7 cellular contexts compared by ENCODE assay signal in genomic region chr11:22828373-22828772, GRCh38. TPM values are rescaled to one million over a fixed set of nuclear protein-coding genes. Genes with fewer than 3 reads are reported as not detected.
DNase-seq lines count a peak whose midpoint lies in the region; ATAC-seq, FAIRE-seq and TF ChIP-seq lines count a peak whose summit lies in the region.

No MANE protein-coding gene starts in this region.

- in situ Hi-C loops in brain microvascular endothelial cell (cut with HindIII; ENCODE audit: low pct_ligation_motif_present, low sequenced_read_pairs), result no loop called here

- H3K36me3 ChIP-seq in brain microvascular endothelial cell (replicated peaks) (peaks cover 2% of the 10 kb centered on the region), neuronal stem cell (replicated peaks in 1 of 2; ENCODE audit: control insufficient read depth in 2 of 2, insufficient read depth in 2 of 2, low read length in 2 of 2) (peaks cover 0 to 39% of the 10 kb centered on the region in 2 donors), pancreas (peaks cover 0 to 4% (median 0%) of the 10 kb centered on the region in 3 donors)

- no peak overlapping the region for H2BK15ac ChIP-seq in neuronal stem cell (ENCODE audit: low read length)

- no peak for ATAC-seq in GM21576 (IDR thresholded peaks at IDR 0.05; ENCODE audit: unreplicated experiment)
- ATAC-seq in HG03432 (IDR thresholded peaks at IDR 0.05; ENCODE audit: unreplicated experiment), result no peak
- no peak for ATAC-seq in pancreas

- TF ChIP-seq CTCF in brain microvascular endothelial cell (IDR thresholded peaks at IDR 0.05; ENCODE audit: low read depth, low read length, missing control alignments), result no peak
- no peak for TF ChIP-seq CTCF in pancreas (IDR thresholded peaks at IDR 0.05)

- no peaks in the 10 kb centered on the region for H3K27me3 ChIP-seq in brain microvascular endothelial cell (replicated peaks)
- no peaks in the 10 kb centered on the region for H3K27me3 ChIP-seq in neuronal stem cell (ENCODE audit: control insufficient read depth in 3 of 3, insufficient read depth in 3 of 3, low read depth in 1 of 3, low read length in 3 of 3)
- H3K27me3 ChIP-seq in pancreas, result no peaks in the 10 kb centered on the region

- no peak overlapping the region for H3K18ac ChIP-seq in neuronal stem cell (ENCODE audit: low read length)

- H3K4me1 ChIP-seq in neuronal stem cell (ENCODE audit: control insufficient read depth in 2 of 2, insufficient read depth in 1 of 2, low read depth in 1 of 2, low read length in 2 of 2), result peaks cover 2 to 11% of the 10 kb centered on the region in 2 donors
- H3K4me1 ChIP-seq in pancreas, result peaks cover 0 to 11% (median 0%) of the 10 kb centered on the region in 3 donors

- H3K9ac ChIP-seq in neuronal stem cell (ENCODE audit: low read depth, low read length, poor library complexity), result no peak overlapping the region

- H4K8ac ChIP-seq in neuronal stem cell (ENCODE audit: low read depth, low read length), result no peak overlapping the region

- H3K27ac ChIP-seq in brain microvascular endothelial cell (no peak overlapping the region), neuronal stem cell (replicated peaks; ENCODE audit: low read length) (no peak overlapping the region), pancreas (no peak overlapping the region)

- peak overlapping the region; percentile 99 for H2AFZ ChIP-seq in neuronal stem cell (ENCODE audit: low read length)

- peak overlapping the region; percentile 2 for H3K4me2 ChIP-seq in neuronal stem cell (ENCODE audit: insufficient read depth, low read length, poor library complexity, severe bottlenecking)

- H2BK12ac ChIP-seq in neuronal stem cell (ENCODE audit: low read length), result no peak overlapping the region

- no CpG with 5 or more reads among the region's 6 CpGs for WGBS in neuronal stem cell (ENCODE audit: extremely low coverage in 2 of 2, insufficient read length in 2 of 2, insufficient replicate concordance in 1 of 2), 2 donors
- 30 to 43% methylated on average over 6 of the region's 6 CpGs for WGBS in pancreas, 2 donors

- no peak overlapping the region for H2AK5ac ChIP-seq in neuronal stem cell (ENCODE audit: low read depth, low read length)

- H3K4me3 ChIP-seq in brain microvascular endothelial cell (ENCODE audit: low read depth, low read length) (peak overlapping the region; percentile 93), neuronal stem cell (ENCODE audit: low read length in 2 of 2) (peak overlapping the region in 1 of 2 donors; percentile 86), pancreas (peak overlapping the region in 1 of 4 donors; percentile 77)

- no peak overlapping the region for H3K14ac ChIP-seq in neuronal stem cell (ENCODE audit: low read length)

- H4K91ac ChIP-seq in neuronal stem cell (ENCODE audit: low read depth, low read length, poor library complexity), result no peak overlapping the region

- no peak for DNase-seq in H54 (ENCODE audit: insufficient read length, low spot score)
- peak; percentile 59 for DNase-seq in NCI-H526 treated with DMSO at 0.1 percent for 48 hours (lab: John Stamatoyannopoulos, UW)
- no peak for DNase-seq in brain microvascular endothelial cell
- DNase-seq in neuronal stem cell (ENCODE audit: low spot score), result no peak
- no peak for DNase-seq in pancreas

- TF ChIP-seq POLR2A in H54 (IDR thresholded peaks at IDR 0.05; ENCODE audit: low read depth, low read length), result no peak

- no peak overlapping the region for H3K4ac ChIP-seq in neuronal stem cell (ENCODE audit: low read length)

- H3K23ac ChIP-seq in neuronal stem cell (ENCODE audit: low read depth, low read length, poor library complexity), result no peak overlapping the region

- H2BK120ac ChIP-seq in neuronal stem cell (ENCODE audit: low read depth, low read length), result no peak overlapping the region

- intact Hi-C loops in pancreas (cut with DNase I), result no loop called here

- no peaks in the 10 kb centered on the region for H3K79me1 ChIP-seq in neuronal stem cell (ENCODE audit: low read depth, low read length)

- H3K9me3 ChIP-seq in neuronal stem cell (replicated peaks in 1 of 2; ENCODE audit: control insufficient read depth in 2 of 2, insufficient read depth in 1 of 2, low read depth in 1 of 2, low read length in 2 of 2) (peaks cover 0 to 3% of the 10 kb centered on the region in 2 donors), pancreas (no peaks in the 10 kb centered on the region)

- no peak overlapping the region for H2BK5ac ChIP-seq in neuronal stem cell (ENCODE audit: low read length)

- FAIRE-seq in H54 (lab: Jason Lieb, UNC) (peak; percentile 58), pancreas (lab: Jason Lieb, UNC) (no peak)

RNA-seq across cellular contexts. Expression of gene SVIP, which starts 1.2 kb away (rescaled TPM):
- polyA plus RNA-seq in neuronal stem cell (2013, experiment 1 of 2), result 24.9 TPM
- 24.6 TPM for polyA plus RNA-seq in neuronal stem cell (2013, experiment 2 of 2)
- total RNA-seq in pancreas, result 10 to 100 TPM in 5 of 6 donors, 1 to 10 TPM in 1; 8.9 to 20.6 (median 15.2) TPM
- polyA plus RNA-seq in pancreas, result 10 to 100 TPM in 1 of 2 donors, 1 to 10 TPM in 1; 8.8 to 16.0 TPM

RNA-seq across cellular contexts. Expression of gene CCDC179, which starts 31.9 kb away (rescaled TPM):
- polyA plus RNA-seq in neuronal stem cell (2013, experiment 1 of 2), result not detected
- not detected for polyA plus RNA-seq in neuronal stem cell (2013, experiment 2 of 2)
- total RNA-seq in pancreas, result not detected
- not detected for polyA plus RNA-seq in pancreas
